1 cellular context compared by ENCODE assay signal in the genomic region with DNA sequence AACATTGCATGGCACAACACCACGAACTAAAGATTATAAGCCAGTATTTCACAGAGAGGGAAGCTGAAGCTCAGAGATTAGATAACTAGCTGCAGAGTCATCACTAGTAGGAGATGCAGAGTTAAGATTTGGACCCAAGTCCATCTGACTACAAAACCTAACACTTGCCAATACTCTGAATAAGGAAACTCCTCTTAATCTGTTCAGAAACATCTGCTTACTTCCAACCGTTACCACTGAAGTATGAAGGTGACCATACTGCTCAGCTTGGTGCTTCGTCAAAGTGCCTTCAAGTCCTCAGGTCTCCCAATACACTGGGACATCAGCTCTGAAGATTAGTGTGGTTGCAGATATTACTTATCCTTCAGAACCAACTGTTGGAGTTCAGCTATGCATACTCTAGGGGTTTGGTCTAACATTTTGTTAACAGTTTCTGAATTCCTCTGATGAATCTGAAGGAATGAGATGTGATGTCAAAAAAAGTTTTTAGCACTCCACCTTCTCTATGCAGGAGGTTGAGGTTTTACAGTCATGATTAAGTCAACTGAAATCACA.
TF ChIP-seq lines count a peak whose summit lies in the region.

No MANE protein-coding gene starts in this region.

TF ChIP-seq in K562, 482 proteins besides CTCF, POLR2A, EP300 and RAD21 (continued from another document and continues in another):
- TF ChIP-seq, protein P1, sequence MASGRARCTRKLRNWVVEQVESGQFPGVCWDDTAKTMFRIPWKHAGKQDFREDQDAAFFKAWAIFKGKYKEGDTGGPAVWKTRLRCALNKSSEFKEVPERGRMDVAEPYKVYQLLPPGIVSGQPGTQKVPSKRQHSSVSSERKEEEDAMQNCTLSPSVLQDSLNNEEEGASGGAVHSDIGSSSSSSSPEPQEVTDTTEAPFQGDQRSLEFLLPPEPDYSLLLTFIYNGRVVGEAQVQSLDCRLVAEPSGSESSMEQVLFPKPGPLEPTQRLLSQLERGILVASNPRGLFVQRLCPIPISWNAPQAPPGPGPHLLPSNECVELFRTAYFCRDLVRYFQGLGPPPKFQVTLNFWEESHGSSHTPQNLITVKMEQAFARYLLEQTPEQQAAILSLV (tag; IDR thresholded peaks at IDR 0.05), result no peak
- TF ChIP-seq, protein P2, sequence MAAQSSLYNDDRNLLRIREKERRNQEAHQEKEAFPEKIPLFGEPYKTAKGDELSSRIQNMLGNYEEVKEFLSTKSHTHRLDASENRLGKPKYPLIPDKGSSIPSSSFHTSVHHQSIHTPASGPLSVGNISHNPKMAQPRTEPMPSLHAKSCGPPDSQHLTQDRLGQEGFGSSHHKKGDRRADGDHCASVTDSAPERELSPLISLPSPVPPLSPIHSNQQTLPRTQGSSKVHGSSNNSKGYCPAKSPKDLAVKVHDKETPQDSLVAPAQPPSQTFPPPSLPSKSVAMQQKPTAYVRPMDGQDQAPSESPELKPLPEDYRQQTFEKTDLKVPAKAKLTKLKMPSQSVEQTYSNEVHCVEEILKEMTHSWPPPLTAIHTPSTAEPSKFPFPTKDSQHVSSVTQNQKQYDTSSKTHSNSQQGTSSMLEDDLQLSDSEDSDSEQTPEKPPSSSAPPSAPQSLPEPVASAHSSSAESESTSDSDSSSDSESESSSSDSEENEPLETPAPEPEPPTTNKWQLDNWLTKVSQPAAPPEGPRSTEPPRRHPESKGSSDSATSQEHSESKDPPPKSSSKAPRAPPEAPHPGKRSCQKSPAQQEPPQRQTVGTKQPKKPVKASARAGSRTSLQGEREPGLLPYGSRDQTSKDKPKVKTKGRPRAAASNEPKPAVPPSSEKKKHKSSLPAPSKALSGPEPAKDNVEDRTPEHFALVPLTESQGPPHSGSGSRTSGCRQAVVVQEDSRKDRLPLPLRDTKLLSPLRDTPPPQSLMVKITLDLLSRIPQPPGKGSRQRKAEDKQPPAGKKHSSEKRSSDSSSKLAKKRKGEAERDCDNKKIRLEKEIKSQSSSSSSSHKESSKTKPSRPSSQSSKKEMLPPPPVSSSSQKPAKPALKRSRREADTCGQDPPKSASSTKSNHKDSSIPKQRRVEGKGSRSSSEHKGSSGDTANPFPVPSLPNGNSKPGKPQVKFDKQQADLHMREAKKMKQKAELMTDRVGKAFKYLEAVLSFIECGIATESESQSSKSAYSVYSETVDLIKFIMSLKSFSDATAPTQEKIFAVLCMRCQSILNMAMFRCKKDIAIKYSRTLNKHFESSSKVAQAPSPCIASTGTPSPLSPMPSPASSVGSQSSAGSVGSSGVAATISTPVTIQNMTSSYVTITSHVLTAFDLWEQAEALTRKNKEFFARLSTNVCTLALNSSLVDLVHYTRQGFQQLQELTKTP (IDR thresholded peaks at IDR 0.05; ENCODE audit: low read depth in 1 of 2, partially characterized antibody in 2 of 2), result peak in 1 of 2 experiments; percentile 74
- TF ChIP-seq HSF4 (CRISPR knock-in tag; IDR thresholded peaks at IDR 0.05; ENCODE audit: borderline replicate concordance), result no peak
- no peak for TF ChIP-seq PHF8 (IDR thresholded peaks at IDR 0.05; ENCODE audit: borderline replicate concordance, low read length)
- TF ChIP-seq, protein P3, sequence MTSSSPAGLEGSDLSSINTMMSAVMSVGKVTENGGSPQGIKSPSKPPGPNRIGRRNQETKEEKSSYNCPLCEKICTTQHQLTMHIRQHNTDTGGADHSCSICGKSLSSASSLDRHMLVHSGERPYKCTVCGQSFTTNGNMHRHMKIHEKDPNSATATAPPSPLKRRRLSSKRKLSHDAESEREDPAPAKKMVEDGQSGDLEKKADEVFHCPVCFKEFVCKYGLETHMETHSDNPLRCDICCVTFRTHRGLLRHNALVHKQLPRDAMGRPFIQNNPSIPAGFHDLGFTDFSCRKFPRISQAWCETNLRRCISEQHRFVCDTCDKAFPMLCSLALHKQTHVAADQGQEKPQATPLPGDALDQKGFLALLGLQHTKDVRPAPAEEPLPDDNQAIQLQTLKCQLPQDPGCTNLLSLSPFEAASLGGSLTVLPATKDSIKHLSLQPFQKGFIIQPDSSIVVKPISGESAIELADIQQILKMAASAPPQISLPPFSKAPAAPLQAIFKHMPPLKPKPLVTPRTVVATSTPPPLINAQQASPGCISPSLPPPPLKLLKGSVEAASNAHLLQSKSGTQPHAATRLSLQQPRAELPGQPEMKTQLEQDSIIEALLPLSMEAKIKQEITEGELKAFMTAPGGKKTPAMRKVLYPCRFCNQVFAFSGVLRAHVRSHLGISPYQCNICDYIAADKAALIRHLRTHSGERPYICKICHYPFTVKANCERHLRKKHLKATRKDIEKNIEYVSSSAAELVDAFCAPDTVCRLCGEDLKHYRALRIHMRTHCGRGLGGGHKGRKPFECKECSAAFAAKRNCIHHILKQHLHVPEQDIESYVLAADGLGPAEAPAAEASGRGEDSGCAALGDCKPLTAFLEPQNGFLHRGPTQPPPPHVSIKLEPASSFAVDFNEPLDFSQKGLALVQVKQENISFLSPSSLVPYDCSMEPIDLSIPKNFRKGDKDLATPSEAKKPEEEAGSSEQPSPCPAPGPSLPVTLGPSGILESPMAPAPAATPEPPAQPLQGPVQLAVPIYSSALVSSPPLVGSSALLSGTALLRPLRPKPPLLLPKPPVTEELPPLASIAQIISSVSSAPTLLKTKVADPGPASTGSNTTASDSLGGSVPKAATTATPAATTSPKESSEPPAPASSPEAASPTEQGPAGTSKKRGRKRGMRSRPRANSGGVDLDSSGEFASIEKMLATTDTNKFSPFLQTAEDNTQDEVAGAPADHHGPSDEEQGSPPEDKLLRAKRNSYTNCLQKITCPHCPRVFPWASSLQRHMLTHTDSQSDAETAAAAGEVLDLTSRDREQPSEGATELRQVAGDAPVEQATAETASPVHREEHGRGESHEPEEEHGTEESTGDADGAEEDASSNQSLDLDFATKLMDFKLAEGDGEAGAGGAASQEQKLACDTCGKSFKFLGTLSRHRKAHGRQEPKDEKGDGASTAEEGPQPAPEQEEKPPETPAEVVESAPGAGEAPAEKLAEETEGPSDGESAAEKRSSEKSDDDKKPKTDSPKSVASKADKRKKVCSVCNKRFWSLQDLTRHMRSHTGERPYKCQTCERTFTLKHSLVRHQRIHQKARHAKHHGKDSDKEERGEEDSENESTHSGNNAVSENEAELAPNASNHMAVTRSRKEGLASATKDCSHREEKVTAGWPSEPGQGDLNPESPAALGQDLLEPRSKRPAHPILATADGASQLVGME (CRISPR knock-in tag; IDR thresholded peaks at IDR 0.05), result no peak
- TF ChIP-seq NCOA6 (IDR thresholded peaks at IDR 0.05), result no peak
- TF ChIP-seq, protein P4, sequence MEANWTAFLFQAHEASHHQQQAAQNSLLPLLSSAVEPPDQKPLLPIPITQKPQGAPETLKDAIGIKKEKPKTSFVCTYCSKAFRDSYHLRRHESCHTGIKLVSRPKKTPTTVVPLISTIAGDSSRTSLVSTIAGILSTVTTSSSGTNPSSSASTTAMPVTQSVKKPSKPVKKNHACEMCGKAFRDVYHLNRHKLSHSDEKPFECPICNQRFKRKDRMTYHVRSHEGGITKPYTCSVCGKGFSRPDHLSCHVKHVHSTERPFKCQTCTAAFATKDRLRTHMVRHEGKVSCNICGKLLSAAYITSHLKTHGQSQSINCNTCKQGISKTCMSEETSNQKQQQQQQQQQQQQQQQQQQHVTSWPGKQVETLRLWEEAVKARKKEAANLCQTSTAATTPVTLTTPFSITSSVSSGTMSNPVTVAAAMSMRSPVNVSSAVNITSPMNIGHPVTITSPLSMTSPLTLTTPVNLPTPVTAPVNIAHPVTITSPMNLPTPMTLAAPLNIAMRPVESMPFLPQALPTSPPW (CRISPR knock-in tag; IDR thresholded peaks at IDR 0.05), result peak; percentile 46; the same call in 1 of the 2 replicates
- 0 out of 4 replicates have a peak, but pooled peaks of 1 of the 2 experiments have one; percentile 35 for TF ChIP-seq MAZ (CRISPR knock-in tag; conservative IDR thresholded peaks at IDR 0.05 in 1 of 2, IDR thresholded peaks at IDR 0.05 in 1 of 2)
- TF ChIP-seq KDM5B (IDR thresholded peaks at IDR 0.05; ENCODE audit: insufficient replicate concordance, low read depth, low read length), result no peak
- no peak for TF ChIP-seq TOE1 (IDR thresholded peaks at IDR 0.05; ENCODE audit: borderline replicate concordance)
- TF ChIP-seq TOE1 (CRISPR knock-in tag; IDR thresholded peaks at IDR 0.05; ENCODE audit: borderline replicate concordance, low read depth), result no peak
- peak; percentile 91 for TF ChIP-seq NCOR1 (IDR thresholded peaks at IDR 0.05)
- no peak for TF ChIP-seq BRCA1 (IDR thresholded peaks at IDR 0.05)
- TF ChIP-seq BRCA1 (CRISPR knock-in tag; IDR thresholded peaks at IDR 0.05), result no peak
- TF ChIP-seq MECOM (CRISPR knock-in tag; IDR thresholded peaks at IDR 0.05), result no peak
- TF ChIP-seq RBM34 (IDR thresholded peaks at IDR 0.05; ENCODE audit: borderline replicate concordance, insufficient read depth, low read length), result no peak
- peak; percentile 95 for TF ChIP-seq DMBX1 (CRISPR knock-in tag; IDR thresholded peaks at IDR 0.05; ENCODE audit: borderline replicate concordance)
- TF ChIP-seq ZNF57 (CRISPR knock-in tag; IDR thresholded peaks at IDR 0.05), result no peak
- no peak for TF ChIP-seq BRF1 (IDR thresholded peaks at IDR 0.05; ENCODE audit: borderline replicate concordance, extremely low read depth, insufficient read length)
- TF ChIP-seq, protein P5, sequence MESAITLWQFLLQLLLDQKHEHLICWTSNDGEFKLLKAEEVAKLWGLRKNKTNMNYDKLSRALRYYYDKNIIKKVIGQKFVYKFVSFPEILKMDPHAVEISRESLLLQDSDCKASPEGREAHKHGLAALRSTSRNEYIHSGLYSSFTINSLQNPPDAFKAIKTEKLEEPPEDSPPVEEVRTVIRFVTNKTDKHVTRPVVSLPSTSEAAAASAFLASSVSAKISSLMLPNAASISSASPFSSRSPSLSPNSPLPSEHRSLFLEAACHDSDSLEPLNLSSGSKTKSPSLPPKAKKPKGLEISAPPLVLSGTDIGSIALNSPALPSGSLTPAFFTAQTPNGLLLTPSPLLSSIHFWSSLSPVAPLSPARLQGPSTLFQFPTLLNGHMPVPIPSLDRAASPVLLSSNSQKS (CRISPR knock-in tag; IDR thresholded peaks at IDR 0.05), result no peak
- TF ChIP-seq NFRKB (IDR thresholded peaks at IDR 0.05; ENCODE audit: low read depth), result no peak
- no peak for TF ChIP-seq MED1 (CRISPR knock-in tag; IDR thresholded peaks at IDR 0.05; ENCODE audit: borderline replicate concordance)
- no peak for TF ChIP-seq YY1 (IDR thresholded peaks at IDR 0.05; ENCODE audit: borderline replicate concordance in 1 of 3, control insufficient read depth in 1 of 3, extremely low read depth in 1 of 3, insufficient read depth in 3 of 3, insufficient read length in 1 of 3, insufficient replicate concordance in 2 of 3, low read depth in 1 of 3, low read length in 2 of 3)
- TF ChIP-seq, protein P6, sequence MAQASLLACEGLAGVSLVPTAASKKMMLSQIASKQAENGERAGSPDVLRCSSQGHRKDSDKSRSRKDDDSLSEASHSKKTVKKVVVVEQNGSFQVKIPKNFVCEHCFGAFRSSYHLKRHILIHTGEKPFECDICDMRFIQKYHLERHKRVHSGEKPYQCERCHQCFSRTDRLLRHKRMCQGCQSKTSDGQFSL (CRISPR knock-in tag; IDR thresholded peaks at IDR 0.05), result no peak
- TF ChIP-seq, protein P6 (tag; IDR thresholded peaks at IDR 0.05), result peak in 1 of 2 experiments; percentile 19; a peak in 1 of 4 replicates
- TF ChIP-seq ZNF77 (CRISPR knock-in tag; IDR thresholded peaks at IDR 0.05), result no peak
- no peak for TF ChIP-seq CCAR2 (IDR thresholded peaks at IDR 0.05; ENCODE audit: low read depth, low read length)
- peak; percentile 91 for TF ChIP-seq NCOA1 (IDR thresholded peaks at IDR 0.05; ENCODE audit: low read depth)
- TF ChIP-seq, protein P7, sequence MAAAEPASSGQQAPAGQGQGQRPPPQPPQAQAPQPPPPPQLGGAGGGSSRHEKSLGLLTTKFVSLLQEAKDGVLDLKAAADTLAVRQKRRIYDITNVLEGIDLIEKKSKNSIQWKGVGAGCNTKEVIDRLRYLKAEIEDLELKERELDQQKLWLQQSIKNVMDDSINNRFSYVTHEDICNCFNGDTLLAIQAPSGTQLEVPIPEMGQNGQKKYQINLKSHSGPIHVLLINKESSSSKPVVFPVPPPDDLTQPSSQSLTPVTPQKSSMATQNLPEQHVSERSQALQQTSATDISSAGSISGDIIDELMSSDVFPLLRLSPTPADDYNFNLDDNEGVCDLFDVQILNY (CRISPR knock-in tag; IDR thresholded peaks at IDR 0.05), result no peak
- no peak for TF ChIP-seq ZFPM2 (CRISPR knock-in tag; IDR thresholded peaks at IDR 0.05)
- no peak for TF ChIP-seq ZNF699 (CRISPR knock-in tag; IDR thresholded peaks at IDR 0.05; ENCODE audit: insufficient replicate concordance)
- no peak for TF ChIP-seq KDM2B (CRISPR knock-in tag; IDR thresholded peaks at IDR 0.05)
- no peak for TF ChIP-seq ZNF780A (CRISPR knock-in tag; IDR thresholded peaks at IDR 0.05)
- TF ChIP-seq ZNF586 (CRISPR knock-in tag; conservative IDR thresholded peaks at IDR 0.05), result no peak
- no peak for TF ChIP-seq RFX7 (CRISPR knock-in tag; IDR thresholded peaks at IDR 0.05)
- TF ChIP-seq, protein P8, sequence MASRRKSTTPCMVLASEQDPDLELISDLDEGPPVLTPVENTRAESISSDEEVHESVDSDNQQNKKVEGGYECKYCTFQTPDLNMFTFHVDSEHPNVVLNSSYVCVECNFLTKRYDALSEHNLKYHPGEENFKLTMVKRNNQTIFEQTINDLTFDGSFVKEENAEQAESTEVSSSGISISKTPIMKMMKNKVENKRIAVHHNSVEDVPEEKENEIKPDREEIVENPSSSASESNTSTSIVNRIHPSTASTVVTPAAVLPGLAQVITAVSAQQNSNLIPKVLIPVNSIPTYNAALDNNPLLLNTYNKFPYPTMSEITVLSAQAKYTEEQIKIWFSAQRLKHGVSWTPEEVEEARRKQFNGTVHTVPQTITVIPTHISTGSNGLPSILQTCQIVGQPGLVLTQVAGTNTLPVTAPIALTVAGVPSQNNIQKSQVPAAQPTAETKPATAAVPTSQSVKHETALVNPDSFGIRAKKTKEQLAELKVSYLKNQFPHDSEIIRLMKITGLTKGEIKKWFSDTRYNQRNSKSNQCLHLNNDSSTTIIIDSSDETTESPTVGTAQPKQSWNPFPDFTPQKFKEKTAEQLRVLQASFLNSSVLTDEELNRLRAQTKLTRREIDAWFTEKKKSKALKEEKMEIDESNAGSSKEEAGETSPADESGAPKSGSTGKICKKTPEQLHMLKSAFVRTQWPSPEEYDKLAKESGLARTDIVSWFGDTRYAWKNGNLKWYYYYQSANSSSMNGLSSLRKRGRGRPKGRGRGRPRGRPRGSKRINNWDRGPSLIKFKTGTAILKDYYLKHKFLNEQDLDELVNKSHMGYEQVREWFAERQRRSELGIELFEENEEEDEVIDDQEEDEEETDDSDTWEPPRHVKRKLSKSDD (conservative IDR thresholded peaks at IDR 0.05; ENCODE audit: low read length), result no peak
- no peak for TF ChIP-seq THRAP3 (IDR thresholded peaks at IDR 0.05; ENCODE audit: borderline replicate concordance)
- no peak for TF ChIP-seq XRCC4 (IDR thresholded peaks at IDR 0.05; ENCODE audit: extremely low read depth, insufficient read depth, insufficient read length)
- 0 out of 2 replicates have a peak, but pooled peaks have one; percentile 9 for TF ChIP-seq TCFL5 (CRISPR knock-in tag; conservative IDR thresholded peaks at IDR 0.05)
- peak; percentile 81 for TF ChIP-seq STAT5A (IDR thresholded peaks at IDR 0.05; ENCODE audit: borderline replicate concordance, low read length)
- TF ChIP-seq, protein P9, sequence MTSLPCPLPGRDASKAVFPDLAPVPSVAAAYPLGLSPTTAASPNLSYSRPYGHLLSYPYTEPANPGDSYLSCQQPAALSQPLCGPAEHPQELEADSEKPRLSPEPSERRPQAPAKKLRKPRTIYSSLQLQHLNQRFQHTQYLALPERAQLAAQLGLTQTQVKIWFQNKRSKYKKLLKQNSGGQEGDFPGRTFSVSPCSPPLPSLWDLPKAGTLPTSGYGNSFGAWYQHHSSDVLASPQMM (CRISPR knock-in tag; IDR thresholded peaks at IDR 0.05), result no peak
- no peak for TF ChIP-seq DIDO1 (tag; IDR thresholded peaks at IDR 0.05; ENCODE audit: low read depth)
